In genomic region chr1:222189218-222189617, GRCh38 we compare ENCODE assay signal across 27 cellular contexts.
"Had no signal": no experiment of that assay in that cellular context is flagged by ENCODE, and none has a peak within 500 bp of the region (broad histone marks: within the 10 kb centered on the region; RNA-seq: fewer than 3 reads in every experiment).

No MANE protein-coding gene starts in this region.

- ATAC-seq: stimulated activated effector memory CD8-positive, alpha-beta T cell treated with anti-CD3 and anti-CD28 coated beads, Interleukin-12 subunit alpha, Interleukin-12 subunit beta, amount 100 ng/mL, for 72 hours; stimulated activated memory B cell treated with anti-CD40 and anti-IgM and Interleukin-4, amounts not matched to agents 10 μg/mL and 1 μg/mL and 100 μg/mL, for 72 hours; stimulated activated naive B cell treated with anti-CD40 and anti-IgM and Interleukin-4, amounts not matched to agents 10 μg/mL and 1 μg/mL and 100 μg/mL, for 72 hours; stimulated activated naive CD8-positive, alpha-beta T cell treated with anti-CD3 and anti-CD28 coated beads, Interleukin-15, amount 100 ng/mL, for 72 hours; stimulated activated naive CD8-positive, alpha-beta T cell treated with anti-CD3 and anti-CD28 coated beads, Interleukin-15, Interleukin-2, amounts not matched to agents 100 U/mL and 50 U/mL, for 24 hours; upper lobe of right lung had no signal

- H3K27me3 ChIP-seq: stomach, suprapubic skin, testis, thyroid gland, tibial artery, tibial nerve, transverse colon, upper lobe of left lung, upper lobe of right lung, uterus, vagina had no signal

- H3K36me3 ChIP-seq: stomach, suprapubic skin, thoracic aorta, thyroid gland, tibial artery, tibial nerve, transverse colon, upper lobe of left lung, upper lobe of right lung, uterus, vagina had no signal

- DNase-seq: stimulated activated CD4-positive, alpha-beta T cell treated with anti-CD3 and anti-CD28 coated beads, Interleukin-2, amount 100 ng/mL, for 48 hours; stimulated activated CD4-positive, alpha-beta T cell treated with anti-CD3 and anti-CD28 coated beads, Interleukin-4, amount 100 ng/mL, for 1 hour; stimulated activated CD4-positive, alpha-beta T cell treated with anti-CD3 and anti-CD28 coated beads, Interleukin-4, amount 100 ng/mL, for 24 hours; stimulated activated CD4-positive, alpha-beta T cell treated with anti-CD3 and anti-CD28 coated beads, Interleukin-4, amount 100 ng/mL, for 4 hours; stimulated activated CD8-positive, alpha-beta memory T cell treated with anti-CD3 and anti-CD28 coated beads, Interleukin-4, amount 100 ng/mL, for 48 hours; stimulated activated naive B cell treated with anti-CD40 and anti-IgM and Interleukin-4, amounts not matched to agents 10 μg/mL and 1 μg/mL and 100 μg/mL, for 72 hours; stimulated activated naive CD4-positive, alpha-beta T cell; stimulated activated naive CD4-positive, alpha-beta T cell treated with Interleukin-2 at 50 U/mL for 16 hours; stimulated activated naive CD8-positive, alpha-beta T cell treated with anti-CD3 and anti-CD28 coated beads, Interleukin-15, amount 100 ng/mL, for 72 hours; stimulated activated naive CD8-positive, alpha-beta T cell treated with anti-CD3 and anti-CD28 coated beads, Interleukin-15, Interleukin-2, amounts not matched to agents 100 U/mL and 50 U/mL, for 24 hours; stomach; substantia nigra; testis; thyroid gland; tibial artery; transverse colon; trophoblast cell; upper lobe of left lung; upper lobe of right lung; uterus had no signal

- H3K4me1 ChIP-seq: stomach, suprapubic skin, testis, thyroid gland, tibial artery, tibial nerve, transverse colon, upper lobe of left lung, upper lobe of right lung, uterus, vagina had no signal

- H3K4me3 ChIP-seq: stomach, suprapubic skin, testis, thoracic aorta, thyroid gland, tibial artery, tibial nerve, transverse colon, upper lobe of left lung, upper lobe of right lung, uterus, vagina had no signal

- H3K27ac ChIP-seq: stomach, suprapubic skin, testis, thoracic aorta, thyroid gland, tibial artery, tibial nerve, transverse colon, upper lobe of left lung, upper lobe of right lung, uterus, vagina had no signal

- H3K9me3 ChIP-seq: suprapubic skin, testis, thoracic aorta, thyroid gland, tibial artery, transverse colon, upper lobe of left lung, upper lobe of right lung, uterus, vagina had no signal

- FAIRE-seq: urothelium cell line had no signal
